Comparison of ENCODE assay signal across 16 cellular contexts in the genomic region with DNA sequence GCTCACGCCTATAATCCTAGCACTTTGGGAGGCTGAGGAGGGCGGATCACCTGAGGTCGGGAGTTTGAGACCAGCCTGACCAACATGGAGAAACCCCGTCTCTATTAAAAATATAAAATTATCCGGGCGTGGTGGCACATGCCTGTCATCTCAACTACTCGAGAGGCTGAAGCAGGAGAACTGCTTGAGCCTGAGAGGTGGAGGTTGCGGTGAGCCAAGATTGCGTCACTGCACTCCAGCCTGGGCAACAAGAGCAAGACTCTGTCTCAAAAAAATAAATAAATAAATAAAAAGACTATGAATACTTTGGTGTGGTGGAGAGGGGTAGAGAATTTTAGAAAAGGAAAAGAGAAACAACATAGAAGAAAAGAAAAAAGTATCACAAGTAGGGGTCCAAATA. TPM values are rescaled to one million over a fixed set of nuclear protein-coding genes. Genes with fewer than 3 reads are reported as not detected.
"Had no signal": no experiment of that assay in that cellular context is flagged by ENCODE, and none has a peak within 500 bp of the region (broad histone marks: within the 10 kb centered on the region; RNA-seq: fewer than 3 reads in every experiment).

No MANE protein-coding gene starts in this region.

RNA-seq across cellular contexts. Expression of a gene that starts 13.3 kb away (rescaled TPM):
- total RNA-seq: activated B cell treated with CpG ODN at 0.5 μM for 24 hours; activated CD4-positive, alpha-beta memory T cell treated with anti-CD3 and anti-CD28 coated beads for 36 hours; activated CD8-positive, alpha-beta memory T cell treated with anti-CD3 and anti-CD28 coated beads for 36 hours; activated naive CD4-positive, alpha-beta T cell treated with anti-CD3 and anti-CD28 coated beads for 36 hours; activated naive CD4-positive, alpha-beta T cell treated with anti-CD3 and anti-CD28 coated beads, Interleukin-2, amount 50 U/mL, for 72 hours; activated naive CD8-positive, alpha-beta T cell treated with anti-CD3 and anti-CD28 coated beads for 36 hours; activated T-helper 17 cell treated with anti-CD3 and anti-CD28 coated beads, Interleukin-2, amount 50 U/mL, for 72 hours; adrenal gland; aorta; body of pancreas; breast epithelium; cardiac septum; T-cell; T-helper 1 cell treated with Interleukin-12 subunit alpha and Interleukin-12 subunit beta and Interleukin-4 antibody, amounts not matched to agents 30 ng/mL and 1 ng/mL, for 36 hours; T-helper 17 cell; T-helper 2 cell treated with Interferon-gamma antibody and Interleukin-4, amounts not matched to agents 100 ng/mL and 5 ng/mL, for 36 hours had no signal
- polyA plus RNA-seq: adrenal gland, aorta had no signal
